18 cellular contexts compared by ENCODE assay signal in the genomic region with DNA sequence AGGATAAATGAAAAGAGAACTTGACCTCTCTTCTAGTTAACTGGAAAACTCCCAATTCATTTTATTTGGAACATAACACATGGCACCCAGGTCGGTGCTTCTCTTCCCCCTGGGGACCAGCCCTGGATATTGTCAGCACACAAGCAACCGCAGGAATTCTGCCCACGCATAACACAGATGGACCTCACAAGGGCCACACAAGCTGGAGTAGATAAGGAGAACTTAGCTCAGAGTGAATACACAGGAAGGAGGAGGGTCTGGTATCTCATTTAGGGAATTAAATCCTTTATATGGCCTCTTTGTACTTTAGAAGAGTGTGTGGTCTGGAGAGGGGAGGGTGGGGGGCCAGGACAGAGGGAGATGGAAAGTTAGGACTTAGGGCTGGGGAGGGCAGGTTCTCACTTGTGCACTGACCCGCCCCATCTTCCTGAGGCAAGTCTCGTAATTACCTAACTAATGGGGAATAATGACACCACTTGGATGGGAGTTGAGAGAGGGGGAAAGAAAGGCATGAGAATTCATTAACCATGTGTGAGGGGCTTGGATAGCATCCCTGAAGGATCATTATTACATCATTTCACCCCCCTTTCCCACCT.
DNase-seq lines count a peak whose midpoint lies in the region; ATAC-seq, FAIRE-seq and TF ChIP-seq lines count a peak whose summit lies in the region.
"Had no signal": no experiment of that assay in that cellular context is flagged by ENCODE, and none has a peak within 500 bp of the region (broad histone marks: within the 10 kb centered on the region; RNA-seq: fewer than 3 reads in every experiment).

No MANE protein-coding gene starts in this region.

- no peak overlapping the region for H3K4me3 Mint-ChIP-seq in nephron progenitor cell
- no peak overlapping the region for H3K4me3 Mint-ChIP-seq in CD4-positive, alpha-beta T cell
- H3K4me3 Mint-ChIP-seq: brain had no signal

- intact Hi-C loops in CD4-positive, alpha-beta T cell (cut with DNase I, micrococcal nuclease): no loop called here

- H3K9me3 ChIP-seq in MG63 (no peaks in the 10 kb centered on the region), small intestine (ENCODE audit: control insufficient read depth, low read depth) (no peaks in the 10 kb centered on the region)
- H3K9me3 ChIP-seq in CD4-positive, alpha-beta T cell (ENCODE audit: control insufficient read depth, low read length): no peaks in the 10 kb centered on the region
- H3K9me3 ChIP-seq: lower lobe of right lung, uterus had no signal

- H3K27ac ChIP-seq in small intestine (ENCODE audit: low read depth in 1 of 2, low read length in 1 of 2): no peak overlapping the region
- no peak overlapping the region for H3K27ac ChIP-seq in CD4-positive, alpha-beta T cell (ENCODE audit: low read depth, low read length)
- H3K27ac ChIP-seq: BLaER1, hepatocyte, lower lobe of right lung, uterus had no signal

- no peak for ATAC-seq in CD4-positive, alpha-beta T cell (ENCODE audit: poor library complexity)
- ATAC-seq: lower lobe of right lung had no signal

- H3K9me3 Mint-ChIP-seq in nephron progenitor cell: peaks cover 3% of the 10 kb centered on the region
- H3K9me3 Mint-ChIP-seq in CD4-positive, alpha-beta T cell: peaks cover 2% of the 10 kb centered on the region

- no peaks in the 10 kb centered on the region for H3K27me3 Mint-ChIP-seq in nephron progenitor cell (ENCODE audit: low read depth, poor library complexity)
- H3K27me3 Mint-ChIP-seq in CD4-positive, alpha-beta T cell: peaks cover 5% of the 10 kb centered on the region
- H3K27me3 Mint-ChIP-seq: brain had no signal

- peaks cover 84% of the 10 kb centered on the region for H3K4me1 Mint-ChIP-seq in nephron progenitor cell
- H3K4me1 Mint-ChIP-seq in CD4-positive, alpha-beta T cell (ENCODE audit: low read depth): no peaks in the 10 kb centered on the region

- no peaks in the 10 kb centered on the region for H3K4me1 ChIP-seq in small intestine (ENCODE audit: control insufficient read depth in 2 of 2, insufficient read depth in 1 of 2, low read depth in 1 of 2, low read length in 1 of 2)
- H3K4me1 ChIP-seq: lower lobe of right lung, uterus had no signal

- FAIRE-seq in small intestine (lab: Jason Lieb, UNC): no peak
- FAIRE-seq: GM18507 had no signal

- DNase-seq in AG10803 (ENCODE audit: low read depth) (peak; percentile 96), MG63 (peak; percentile 26), choroid plexus epithelial cell (ENCODE audit: low read depth) (peak; percentile 73), nephron progenitor cell (no peak), small intestine (no peak), NOMO-1 treated with DMSO at 0.1 percent for 48 hours (lab: John Stamatoyannopoulos, UW; ENCODE audit: unreplicated experiment) (no peak), NCI-H345 (lab: John Stamatoyannopoulos, UW) (no peak)
- DNase-seq in CD4-positive, alpha-beta T cell: no peak
- DNase-seq: H7; lower lobe of right lung; MM.1S; NCI-H2171 treated with DMSO at 0.1 percent for 48 hours; stimulated activated CD4-positive, alpha-beta T cell treated with anti-CD3 and anti-CD28 coated beads, Interleukin-1b, Interleukin-23, amount 100 ng/mL, for 48 hours; uterus had no signal

- CTCF ChIA-PET in CD4-positive, alpha-beta T cell (lab: Charles Lee): no interaction called here

- H3K36me3 Mint-ChIP-seq in nephron progenitor cell (ENCODE audit: low read depth): peaks cover 3% of the 10 kb centered on the region
- H3K36me3 Mint-ChIP-seq in CD4-positive, alpha-beta T cell (ENCODE audit: low read depth): no peaks in the 10 kb centered on the region

- TF ChIP-seq CTCF in AG10803 (conservative IDR thresholded peaks at IDR 0.05; ENCODE audit: low read length) (no peak), choroid plexus epithelial cell (conservative IDR thresholded peaks at IDR 0.05; ENCODE audit: low read depth, low read length) (no peak), nephron progenitor cell (IDR thresholded peaks at IDR 0.05) (no peak)
- TF ChIP-seq CTCF in CD4-positive, alpha-beta T cell (IDR thresholded peaks at IDR 0.05): no peak

- POLR2A ChIA-PET in CD4-positive, alpha-beta T cell (lab: Charles Lee): no interaction called here

- H3K27me3 ChIP-seq in MG63 (0 out of 2 replicates have a peak, but pooled peaks cover 2% of the 10 kb centered on the region), small intestine (ENCODE audit: control insufficient read depth in 2 of 2, insufficient read depth in 2 of 2, low read length in 2 of 2) (no peaks in the 10 kb centered on the region)
- H3K27me3 ChIP-seq in CD4-positive, alpha-beta T cell (ENCODE audit: control insufficient read depth, insufficient read depth, low read length): no peaks in the 10 kb centered on the region
- H3K27me3 ChIP-seq: BLaER1, hepatocyte, uterus had no signal

- peak overlapping the region; percentile 12 for H3K27ac Mint-ChIP-seq in nephron progenitor cell
- H3K27ac Mint-ChIP-seq in CD4-positive, alpha-beta T cell: no peak overlapping the region

- H3K36me3 ChIP-seq in MG63 (no peaks in the 10 kb centered on the region), small intestine (ENCODE audit: control insufficient read depth in 2 of 2, insufficient read depth in 2 of 2, low read length in 2 of 2) (no peaks in the 10 kb centered on the region)
- H3K36me3 ChIP-seq: lower lobe of right lung, uterus had no signal

- 67 to 81% (median 72%) methylated on average over 5 of the region's 5 CpGs for WGBS in small intestine, 3 donors

- H3K4me3 ChIP-seq in AG10803 (ENCODE audit: low read length) (no peak overlapping the region), MG63 (no peak overlapping the region), choroid plexus epithelial cell (ENCODE audit: low read depth, low read length) (no peak overlapping the region), small intestine (ENCODE audit: low read depth in 1 of 2, low read length in 2 of 2) (no peak overlapping the region)
- H3K4me3 ChIP-seq: BLaER1, hepatocyte, lower lobe of right lung, uterus had no signal

Comparison
In these comparisons a context has a peak if more than half of its experiments do, and no peak if none do; other contexts are left out.
1. DNase-seq: peak in AG10803 (single experiment), MG63 (single experiment) and choroid plexus epithelial cell (single experiment); none in nephron progenitor cell (single experiment), small intestine (single experiment), NOMO-1 treated with DMSO at 0.1 percent for 48 hours (single experiment), CD4-positive, alpha-beta T cell (0 of 10) and NCI-H345 (single experiment).